In the genomic region with DNA sequence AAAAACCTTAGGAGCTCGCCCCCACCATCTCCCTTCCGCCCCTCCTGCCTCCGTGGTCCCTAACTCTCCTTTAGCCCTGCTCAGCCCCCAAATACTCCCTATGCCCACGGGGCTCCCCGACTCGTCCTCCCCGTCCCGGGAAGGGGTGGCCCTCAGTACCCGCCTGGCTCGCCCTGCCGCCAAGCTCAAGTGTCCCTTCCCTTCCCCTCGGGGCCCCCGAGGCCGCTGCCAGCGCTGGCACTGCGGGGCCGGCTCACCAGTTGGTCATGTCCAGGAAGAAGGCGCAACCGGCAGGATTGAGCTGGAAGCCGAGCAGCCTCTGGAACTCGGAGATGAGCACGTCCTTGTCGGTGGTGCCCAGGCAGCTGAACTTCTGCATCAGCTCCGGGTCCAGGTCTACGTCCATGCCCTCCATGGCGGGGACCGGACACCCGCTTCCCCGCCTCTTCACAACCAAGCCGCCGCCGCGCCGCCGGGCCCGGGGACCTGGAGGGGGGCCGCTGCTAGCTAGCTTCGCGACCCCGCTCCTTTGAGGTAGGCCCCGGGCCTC, we compare ENCODE assay signal across 8 cellular contexts. TPM values are rescaled to one million over a fixed set of nuclear protein-coding genes. Genes with fewer than 3 reads are reported as not detected.
DNase-seq lines count a peak whose midpoint lies in the region; ATAC-seq lines count a peak whose summit lies in the region.

No MANE protein-coding gene starts in this region.

- H3K4me3 ChIP-seq in SJCRH30 = peak overlapping the region; percentile 97

- no peak for DNase-seq in activated naive CD4-positive, alpha-beta T cell (lab: John Stamatoyannopoulos, UW)
- DNase-seq in SJCRH30 (peak; percentile 47 to 55), epithelial cell of prostate (ENCODE audit: low read depth, low spot score) (no peak), naive B cell (no peak), AG20443 (ENCODE audit: low spot score) (no peak), T1000 (lab: John Stamatoyannopoulos, UW) (no peak)

- ATAC-seq in HG02970 (IDR thresholded peaks at IDR 0.05; ENCODE audit: low FRiP score, unreplicated experiment) = peak; percentile 20
- ATAC-seq in naive B cell (ENCODE audit: low read depth in 2 of 2) = peak; percentile 35 to 44

- H3K4me1 ChIP-seq in SJCRH30 = peaks cover 5% of the 10 kb centered on the region; the same call in 1 of the 2 replicates

- no peaks in the 10 kb centered on the region for H3K9me3 Mint-ChIP-seq in activated naive CD4-positive, alpha-beta T cell treated with anti-CD3 and anti-CD28 coated beads, Interleukin-2, amount 50 U/mL, for 24 hours
- H3K9me3 Mint-ChIP-seq in naive B cell = no peaks in the 10 kb centered on the region

- H3K9me3 ChIP-seq in SJCRH30 (replicated peaks) = no peaks in the 10 kb centered on the region

- peak overlapping the region; percentile 96 for H3K4me3 Mint-ChIP-seq in activated naive CD4-positive, alpha-beta T cell treated with anti-CD3 and anti-CD28 coated beads, Interleukin-2, amount 50 U/mL, for 24 hours
- H3K4me3 Mint-ChIP-seq in naive B cell = peak overlapping the region; percentile 86 to 99 (median 96)

- no peaks in the 10 kb centered on the region for H3K27me3 Mint-ChIP-seq in activated naive CD4-positive, alpha-beta T cell treated with anti-CD3 and anti-CD28 coated beads, Interleukin-2, amount 50 U/mL, for 24 hours
- no peaks in the 10 kb centered on the region for H3K27me3 Mint-ChIP-seq in naive B cell

- H3K4me1 Mint-ChIP-seq in activated naive CD4-positive, alpha-beta T cell treated with anti-CD3 and anti-CD28 coated beads, Interleukin-2, amount 50 U/mL, for 24 hours = peaks cover 49% of the 10 kb centered on the region
- peaks cover 35 to 50% (median 42%) of the 10 kb centered on the region in 3 donors for H3K4me1 Mint-ChIP-seq in naive B cell

- no peaks in the 10 kb centered on the region for H3K36me3 ChIP-seq in SJCRH30

- no peaks in the 10 kb centered on the region; the same call in 1 of the 2 replicates for H3K27me3 ChIP-seq in SJCRH30

- H3K27ac ChIP-seq in SJCRH30 (peak overlapping the region; percentile 55), epithelial cell of prostate (peak overlapping the region; percentile 71)

- H3K36me3 Mint-ChIP-seq in activated naive CD4-positive, alpha-beta T cell treated with anti-CD3 and anti-CD28 coated beads, Interleukin-2, amount 50 U/mL, for 24 hours = peaks cover 2% of the 10 kb centered on the region
- no peaks in the 10 kb centered on the region for H3K36me3 Mint-ChIP-seq in naive B cell

- H3K27ac Mint-ChIP-seq in activated naive CD4-positive, alpha-beta T cell treated with anti-CD3 and anti-CD28 coated beads, Interleukin-2, amount 50 U/mL, for 24 hours = peak overlapping the region; percentile 94
- H3K27ac Mint-ChIP-seq in naive B cell = peak overlapping the region; percentile 95 to 100 (median 98)

RNA-seq across cellular contexts. Expression of gene ILRUN, which starts 0.3 kb away (rescaled TPM):
- total RNA-seq in SJCRH30 (2014; rRNA removed; shearing (Covaris generic)) = 41.4 and 43.3 TPM in 2 replicates
- 10 to 100 TPM; 23.8 to 33.2 (median 27.3) TPM for polyA plus RNA-seq in naive B cell (ENCODE audit: low read depth in 6 of 6)

Comparison
In these comparisons a context has a peak if more than half of its experiments do, and no peak if none do; other contexts are left out.
1. DNase-seq: peak in SJCRH30 (2 of 2); none in activated naive CD4-positive, alpha-beta T cell (0 of 4), epithelial cell of prostate (single experiment), naive B cell (single experiment), AG20443 (single experiment) and T1000 (single experiment).